ENCODE assay signal across 1 cellular context in genomic region chr2:171824086-171824485, GRCh38.
TF ChIP-seq lines count a peak whose summit lies in the region.

No MANE protein-coding gene starts in this region.

TF ChIP-seq in IMR-90, 13 proteins besides CTCF, POLR2A, EP300 and RAD21 (continued from another document):
- no peak for TF ChIP-seq RFX5 (IDR thresholded peaks at IDR 0.05; ENCODE audit: low read depth, low read length)
